20 cellular contexts compared by ENCODE assay signal in the genomic region with DNA sequence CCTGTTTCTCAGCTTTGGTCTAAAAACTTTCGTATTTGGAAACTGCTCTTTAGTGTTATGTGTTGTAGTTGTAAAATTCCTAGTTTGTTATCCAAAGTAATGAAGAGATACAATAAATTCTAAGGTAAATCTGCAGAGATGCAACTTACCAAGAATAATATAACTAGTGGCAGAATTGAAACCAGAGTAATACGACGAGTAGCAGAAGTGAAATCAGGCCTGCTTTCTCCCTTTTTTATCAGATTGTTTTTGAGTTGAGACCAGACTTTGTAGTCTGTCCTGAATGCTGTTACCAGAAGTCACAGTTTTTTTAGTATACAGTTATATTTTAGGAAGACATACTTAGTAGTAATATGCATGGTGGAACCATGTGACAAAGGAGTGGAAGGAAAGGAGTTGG. TPM values are rescaled to one million over a fixed set of nuclear protein-coding genes. Genes with fewer than 3 reads are reported as not detected.
DNase-seq lines count a peak whose midpoint lies in the region; ATAC-seq, FAIRE-seq and TF ChIP-seq lines count a peak whose summit lies in the region.
"Had no signal": no experiment of that assay in that cellular context is flagged by ENCODE, and none has a peak within 500 bp of the region (broad histone marks: within the 10 kb centered on the region; RNA-seq: fewer than 3 reads in every experiment).

No MANE protein-coding gene starts in this region.

- peaks cover 66% of the 10 kb centered on the region for H3K4me1 ChIP-seq in CD4-positive, CD25-positive, alpha-beta regulatory T cell (ENCODE audit: control insufficient read depth, insufficient read depth, low read length, poor library complexity, severe bottlenecking)
- peaks cover 7% of the 10 kb centered on the region for H3K4me1 ChIP-seq in ovary (ENCODE audit: insufficient read depth)

- WGBS in ovary, 3 donors, result 74 to 85% (median 81%) methylated on average over 3 of the region's 3 CpGs

- H3K36me3 Mint-ChIP-seq in CD4-positive, CD25-positive, alpha-beta regulatory T cell, result peaks cover under 1% of the 10 kb centered on the region
- peaks cover under 1% of the 10 kb centered on the region for H3K36me3 Mint-ChIP-seq in activated B cell treated with CpG ODN at 0.5 μM for 24 hours (ENCODE audit: low read depth)
- H3K36me3 Mint-ChIP-seq in Calu3 (ENCODE audit: insufficient read depth, unreplicated experiment), result no peaks in the 10 kb centered on the region

- H3K27ac ChIP-seq in CD4-positive, CD25-positive, alpha-beta regulatory T cell (ENCODE audit: insufficient read depth, low read length, poor library complexity, severe bottlenecking), result no peak overlapping the region
- no peak overlapping the region for H3K27ac ChIP-seq in ovary
- H3K27ac ChIP-seq: brain microvascular endothelial cell, psoas muscle had no signal

- no peak for TF ChIP-seq POLR2A in ovary (IDR thresholded peaks at IDR 0.05)

- no peaks in the 10 kb centered on the region for H3K27me3 Mint-ChIP-seq in CD4-positive, CD25-positive, alpha-beta regulatory T cell
- H3K27me3 Mint-ChIP-seq in activated B cell treated with CpG ODN at 0.5 μM for 24 hours (no peaks in the 10 kb centered on the region), Calu3 (ENCODE audit: unreplicated experiment) (no peaks in the 10 kb centered on the region)

- peak overlapping the region in 2 of 3 donors; percentile 71 to 81 for H3K27ac Mint-ChIP-seq in CD4-positive, CD25-positive, alpha-beta regulatory T cell
- H3K27ac Mint-ChIP-seq in activated B cell treated with CpG ODN at 0.5 μM for 24 hours, result peak overlapping the region; percentile 82
- H3K27ac Mint-ChIP-seq in Calu3 (ENCODE audit: unreplicated experiment), result no peak overlapping the region

- H3K9me3 Mint-ChIP-seq in CD4-positive, CD25-positive, alpha-beta regulatory T cell, result no peaks in the 10 kb centered on the region
- no peaks in the 10 kb centered on the region for H3K9me3 Mint-ChIP-seq in activated B cell treated with CpG ODN at 0.5 μM for 24 hours
- no peaks in the 10 kb centered on the region for H3K9me3 Mint-ChIP-seq in Calu3 (ENCODE audit: low read depth, unreplicated experiment)

- no peak for TF ChIP-seq CTCF in activated B cell treated with CpG ODN at 0.5 μM for 24 hours (IDR thresholded peaks at IDR 0.05)
- no peak for TF ChIP-seq CTCF in ovary (IDR thresholded peaks at IDR 0.05)
- TF ChIP-seq CTCF in Calu3 (IDR thresholded peaks at IDR 0.05; ENCODE audit: unreplicated experiment), result no peak

- ATAC-seq in CD4-positive, CD25-positive, alpha-beta regulatory T cell (ENCODE audit: low read depth in 2 of 2), result no peak
- ATAC-seq in HG03025 (IDR thresholded peaks at IDR 0.05; ENCODE audit: low FRiP score, unreplicated experiment), result peak; percentile 74
- ATAC-seq in activated B cell treated with CpG ODN at 0.5 μM for 24 hours (ENCODE audit: low read depth), result peak; percentile 41
- ATAC-seq in Right ventricle myocardium inferior, result no peak
- ATAC-seq in HG03457 (IDR thresholded peaks at IDR 0.05; ENCODE audit: unreplicated experiment), result no peak
- ATAC-seq: psoas muscle had no signal

- peak; percentile 90 for FAIRE-seq in GM19239 (lab: Jason Lieb, UNC)

- TF ChIP-seq EP300 in ovary (IDR thresholded peaks at IDR 0.05), result no peak

- no peak for DNase-seq in CD4-positive, CD25-positive, alpha-beta regulatory T cell
- DNase-seq in GM19239 (ENCODE audit: insufficient read length, low spot score) (no peak), activated B cell treated with CpG ODN at 0.5 μM for 24 hours (no peak), ovary (no peak), Right ventricle myocardium inferior (ENCODE audit: missing footprints) (no peak), Calu3 (no peak)
- DNase-seq: activated CD4-positive, alpha-beta T cell treated with anti-CD3 and anti-CD28 coated beads for 48 hours; activated effector memory CD4-positive, alpha-beta T cell treated with anti-CD3 and anti-CD28 coated beads, Interleukin-2, amount 50 U/mL, for 16 hours; brain microvascular endothelial cell; DND-41; effector memory CD4-positive, alpha-beta T cell; foreskin fibroblast; midbrain; NCI-H1048; NCI-H2227 treated with DMSO at 0.1 percent for 48 hours; OCI-M1; psoas muscle; T-helper 1 cell had no signal

- H3K4me3 ChIP-seq in CD4-positive, CD25-positive, alpha-beta regulatory T cell (ENCODE audit: low read depth, low read length), result peak overlapping the region; percentile 51
- H3K4me3 ChIP-seq in ovary, result no peak overlapping the region
- H3K4me3 ChIP-seq: psoas muscle had no signal

- H3K4me3 Mint-ChIP-seq in CD4-positive, CD25-positive, alpha-beta regulatory T cell, result peak overlapping the region in 3 of 4 donors; percentile 20 to 61 (median 57)
- H3K4me3 Mint-ChIP-seq in activated B cell treated with CpG ODN at 0.5 μM for 24 hours, result peak overlapping the region; percentile 61
- no peak overlapping the region for H3K4me3 Mint-ChIP-seq in Calu3 (ENCODE audit: low read depth, unreplicated experiment)

- intact Hi-C loops in activated B cell treated with CpG ODN at 0.5 μM for 24 hours (cut with micrococcal nuclease), result no loop called here
- intact Hi-C loops in ovary (cut with DNase I), result no loop called here
- intact Hi-C loops in Right ventricle myocardium inferior (cut with DNase I), result no loop called here
- intact Hi-C loops in Calu3 (cut with micrococcal nuclease; ENCODE audit: unreplicated experiment), result no loop called here

- H3K4me1 Mint-ChIP-seq in CD4-positive, CD25-positive, alpha-beta regulatory T cell, result peaks cover 53 to 93% (median 74%) of the 10 kb centered on the region in 4 donors
- H3K4me1 Mint-ChIP-seq in activated B cell treated with CpG ODN at 0.5 μM for 24 hours, result peaks cover 84% of the 10 kb centered on the region
- peaks cover 36% of the 10 kb centered on the region for H3K4me1 Mint-ChIP-seq in Calu3 (ENCODE audit: low read depth, unreplicated experiment)

- H3K9me3 ChIP-seq in CD4-positive, CD25-positive, alpha-beta regulatory T cell (ENCODE audit: control insufficient read depth in 2 of 2, low read length in 2 of 2), result no peaks in the 10 kb centered on the region
- no peaks in the 10 kb centered on the region for H3K9me3 ChIP-seq in ovary
- H3K9me3 ChIP-seq: psoas muscle had no signal

- H3K27me3 ChIP-seq in CD4-positive, CD25-positive, alpha-beta regulatory T cell (ENCODE audit: control insufficient read depth, insufficient read depth, low read length), result no peaks in the 10 kb centered on the region
- H3K27me3 ChIP-seq in ovary, result no peaks in the 10 kb centered on the region
- H3K27me3 ChIP-seq: brain microvascular endothelial cell had no signal

- POLR2A ChIA-PET in activated B cell treated with CpG ODN at 0.5 μM for 24 hours (lab: Charles Lee), result no interaction called here

- H3K36me3 ChIP-seq in CD4-positive, CD25-positive, alpha-beta regulatory T cell (ENCODE audit: control insufficient read depth, insufficient read depth, low read length), result no peaks in the 10 kb centered on the region
- no peaks in the 10 kb centered on the region for H3K36me3 ChIP-seq in ovary
- H3K36me3 ChIP-seq: brain microvascular endothelial cell had no signal

- BruUV-seq in Calu3 (replicated peaks; lab: Mats Ljungman, UMichigan), result no TSS peak

- CTCF ChIA-PET in activated B cell treated with CpG ODN at 0.5 μM for 24 hours (lab: Charles Lee), result no interaction called here
- CTCF ChIA-PET in Calu3 (lab: Charles Lee), result no interaction called here

RNA-seq across cellular contexts. Expression of a gene that starts 12.5 kb away (rescaled TPM):
- total RNA-seq in CD4-positive, CD25-positive, alpha-beta regulatory T cell, result 189 TPM
- polyA plus RNA-seq in CD4-positive, CD25-positive, alpha-beta regulatory T cell, result 10 to 100 TPM; 57.9 to 75.2 (median 60.1) TPM
- total RNA-seq in activated B cell treated with CpG ODN at 0.5 μM for 24 hours (205 and 255 TPM in 2 replicates), ovary (100 to 1,000 TPM; 119 to 187 (median 175) TPM), Right ventricle myocardium inferior (141 TPM), Calu3 (2022) (198 and 205 TPM in 2 replicates)
- 100 to 1,000 TPM in 1 of 2 donors, 10 to 100 TPM in 1; 68.5 to 115 TPM for polyA plus RNA-seq in ovary

Comparison
In these comparisons a context has a peak if more than half of its experiments do, and no peak if none do; other contexts are left out.
1. ATAC-seq: peak in HG03025 (single experiment) and activated B cell treated with CpG ODN at 0.5 μM for 24 hours (single experiment); none in CD4-positive, CD25-positive, alpha-beta regulatory T cell (0 of 2), Right ventricle myocardium inferior (single experiment) and HG03457 (single experiment).